Comparison of ENCODE assay signal across 8 cellular contexts in genomic region chrX:111680988-111681779, GRCh38. TPM values are rescaled to one million over a fixed set of nuclear protein-coding genes. Genes with fewer than 3 reads are reported as not detected.
DNase-seq lines count a peak whose midpoint lies in the region; FAIRE-seq and TF ChIP-seq lines count a peak whose summit lies in the region.

Gene ALG13 (plus strand): TSS chrX:111681170. CDS start chrX:111681219, 49 bp downstream.

- peak within 1 kb of the TSS; percentile 94 for H3K4me2 ChIP-seq in H9 (ENCODE audit: insufficient read depth, insufficient read length, low read length)

- peak within 1 kb of the TSS; percentile 41 for H2BK12ac ChIP-seq in H9 (ENCODE audit: insufficient read length, low read depth, low read length)

- H3K4me3 Mint-ChIP-seq in H9 (peak within 1 kb of the TSS; percentile 92), nephron (peak within 1 kb of the TSS; percentile 94 to 98 (median 97))
- H3K4me3 Mint-ChIP-seq in stimulated activated naive CD8-positive, alpha-beta T cell treated with anti-CD3 and anti-CD28 coated beads, Interleukin-15, Interleukin-2, amounts not matched to agents 100 ng/mL and 50 ng/mL, for 24 hours = peak within 1 kb of the TSS; percentile 86

- no peaks in the 10 kb centered on the region for H3K9me3 ChIP-seq in H9 (ENCODE audit: control insufficient read depth, low read depth, low read length)

- H2AFZ ChIP-seq in H9 (ENCODE audit: low read length) = no peak within 1 kb of the TSS

- peaks cover 22 to 30% of the 10 kb centered on the region in 2 experiments for H3K4me1 Mint-ChIP-seq in H9
- H3K4me1 Mint-ChIP-seq in nephron = peaks cover 20% of the 10 kb centered on the region
- H3K4me1 Mint-ChIP-seq in stimulated activated naive CD8-positive, alpha-beta T cell treated with anti-CD3 and anti-CD28 coated beads, Interleukin-15, Interleukin-2, amounts not matched to agents 100 ng/mL and 50 ng/mL, for 24 hours (ENCODE audit: low read depth) = peaks cover 41% of the 10 kb centered on the region

- peak within 1 kb of the TSS; percentile 100 for H2BK120ac ChIP-seq in H9 (ENCODE audit: low read depth, low read length, poor library complexity, severe bottlenecking)

- H3K79me1 ChIP-seq in H9 (ENCODE audit: insufficient read depth, low read depth, low read length, poor library complexity, severe bottlenecking) = no peaks in the 10 kb centered on the region

- WGBS in H9 (ENCODE audit: extremely low coverage, insufficient read length, low lambda C conversion rate) = no CpG with 5 or more reads among the region's 69 CpGs

- no peak within 1 kb of the TSS for H3K56ac ChIP-seq in H9 (ENCODE audit: insufficient read length, low read depth, low read length)

- TF ChIP-seq CTCF in H9 (conservative IDR thresholded peaks at IDR 0.05) (peak; percentile 93), fibroblast of the aortic adventitia (IDR thresholded peaks at IDR 0.05; ENCODE audit: insufficient read depth, low read length) (peak; percentile 74), nephron (IDR thresholded peaks at IDR 0.05; ENCODE audit: unreplicated experiment in 3 of 3) (peak; percentile 80 to 95 (median 93))

- H3K27me3 Mint-ChIP-seq in H9 (ENCODE audit: low read depth) (no peaks in the 10 kb centered on the region), nephron (ENCODE audit: low read depth) (no peaks in the 10 kb centered on the region)
- H3K27me3 Mint-ChIP-seq in stimulated activated naive CD8-positive, alpha-beta T cell treated with anti-CD3 and anti-CD28 coated beads, Interleukin-15, Interleukin-2, amounts not matched to agents 100 ng/mL and 50 ng/mL, for 24 hours = no peaks in the 10 kb centered on the region

- no peaks in the 10 kb centered on the region for H3K23me2 ChIP-seq in H9 (ENCODE audit: insufficient read length, low read depth, low read length, poor library complexity, severe bottlenecking)

- H4K20me1 ChIP-seq in H9 (ENCODE audit: control insufficient read depth, insufficient read depth, insufficient read length) = no peaks in the 10 kb centered on the region

- peak within 1 kb of the TSS; percentile 99 for H3K14ac ChIP-seq in H9 (ENCODE audit: insufficient read depth, low read length)

- H3K9ac ChIP-seq in H9 (ENCODE audit: extremely low read depth, insufficient read length, low read length) = peak within 1 kb of the TSS; percentile 91

- H3K4ac ChIP-seq in H9 (ENCODE audit: low read depth, low read length) = peak within 1 kb of the TSS; percentile 96; the same call in 1 of the 2 replicates

- no peaks in the 10 kb centered on the region; the same call in 1 of the 2 replicates for H3K4me1 ChIP-seq in H9 (ENCODE audit: insufficient read depth, low read length)

- H3K4me3 ChIP-seq in fibroblast of the aortic adventitia (ENCODE audit: low read depth, low read length) = peak within 1 kb of the TSS; percentile 80

- H4K8ac ChIP-seq in H9 (replicated peaks; ENCODE audit: insufficient read length, low read depth, low read length) = no peak within 1 kb of the TSS

- H2BK20ac ChIP-seq in H9 (ENCODE audit: low read depth, low read length, poor library complexity, severe bottlenecking) = no peak within 1 kb of the TSS

- H3K79me2 ChIP-seq in H9 (ENCODE audit: insufficient read depth, low read length) = peaks cover 3% of the 10 kb centered on the region; the same call in 1 of the 2 replicates

- H3T11ph ChIP-seq in H9 (ENCODE audit: low read length) = peak within 1 kb of the TSS; percentile 22

- peaks cover 13 to 45% (median 41%) of the 10 kb centered on the region in 3 experiments for H3K36me3 Mint-ChIP-seq in H9 (ENCODE audit: insufficient read depth in 1 of 3, low read depth in 3 of 3)
- peaks cover 34% of the 10 kb centered on the region for H3K36me3 Mint-ChIP-seq in nephron (ENCODE audit: low read depth)
- peaks cover 27% of the 10 kb centered on the region for H3K36me3 Mint-ChIP-seq in stimulated activated naive CD8-positive, alpha-beta T cell treated with anti-CD3 and anti-CD28 coated beads, Interleukin-15, Interleukin-2, amounts not matched to agents 100 ng/mL and 50 ng/mL, for 24 hours (ENCODE audit: low read depth)

- H3K9me3 Mint-ChIP-seq in H9 = no peaks in the 10 kb centered on the region
- H3K9me3 Mint-ChIP-seq in nephron = no peaks in the 10 kb centered on the region
- H3K9me3 Mint-ChIP-seq in stimulated activated naive CD8-positive, alpha-beta T cell treated with anti-CD3 and anti-CD28 coated beads, Interleukin-15, Interleukin-2, amounts not matched to agents 100 ng/mL and 50 ng/mL, for 24 hours = no peaks in the 10 kb centered on the region

- H4K5ac ChIP-seq in H9 (ENCODE audit: insufficient read length, low read depth, low read length) = peak within 1 kb of the TSS; percentile 97

- H3K27ac ChIP-seq in H9 (ENCODE audit: insufficient read length, low read depth, low read length) = peak within 1 kb of the TSS; percentile 60

- DNase-seq in H9 (peak; percentile 94), M059J (ENCODE audit: low read depth) (peak; percentile 91), SHP77 (lab: John Stamatoyannopoulos, UW) (peak; percentile 57 to 80), fibroblast of the aortic adventitia (ENCODE audit: low read depth) (peak; percentile 93)
- peak; percentile 95 for DNase-seq in activated effector memory CD4-positive, alpha-beta T cell treated with anti-CD3 and anti-CD28 coated beads, Interleukin-2, amount 50 U/mL, for 16 hours

- H4K91ac ChIP-seq in H9 (ENCODE audit: insufficient read length, low read depth, low read length) = peak within 1 kb of the TSS; percentile 87

- H2BK5ac ChIP-seq in H9 (ENCODE audit: insufficient read length, low read length) = peak within 1 kb of the TSS; percentile 91

- H3K27ac Mint-ChIP-seq in H9 = peak within 1 kb of the TSS; percentile 98 to 99 (median 99)
- peak within 1 kb of the TSS; percentile 99 to 100 (median 99) for H3K27ac Mint-ChIP-seq in nephron
- peak within 1 kb of the TSS; percentile 93 for H3K27ac Mint-ChIP-seq in stimulated activated naive CD8-positive, alpha-beta T cell treated with anti-CD3 and anti-CD28 coated beads, Interleukin-15, Interleukin-2, amounts not matched to agents 100 ng/mL and 50 ng/mL, for 24 hours

- peak; percentile 70 for FAIRE-seq in G401.6 (lab: Jason Lieb, UNC)

- no peaks in the 10 kb centered on the region for H3K27me3 ChIP-seq in H9 (ENCODE audit: insufficient read depth, low read length)

- peak within 1 kb of the TSS; percentile 94 for H3K18ac ChIP-seq in H9 (ENCODE audit: insufficient read length, low read depth, low read length)

- no peak within 1 kb of the TSS for H3K23ac ChIP-seq in H9 (ENCODE audit: insufficient read length, low read depth, low read length)

- no peak within 1 kb of the TSS for H2BK15ac ChIP-seq in H9 (ENCODE audit: low read depth, low read length)

- H2AK5ac ChIP-seq in H9 (ENCODE audit: insufficient read length, low read length) = no peak within 1 kb of the TSS

RNA-seq across cellular contexts. Expression of gene ALG13, which starts in this region (rescaled TPM):
- 91.9 and 94.8 TPM in 2 replicates for total RNA-seq in H9 (2021)
- 26.9 and 53.0 TPM in 2 replicates for total RNA-seq in M059J (2014; rRNA removed; shearing (Covaris generic))
- total RNA-seq in fibroblast of the aortic adventitia (ENCODE audit: low replicate concordance) = 56.5 and 108 TPM in 2 replicates

Comparison
In these comparisons a context has a peak if more than half of its experiments do, and no peak if none do; other contexts are left out.
1. Peak in every context shown above with its lines: DNase-seq, H3K4me3 ChIP-seq and H3K27ac ChIP-seq.